ENCODE assay signal across 22 cellular contexts in the genomic region with DNA sequence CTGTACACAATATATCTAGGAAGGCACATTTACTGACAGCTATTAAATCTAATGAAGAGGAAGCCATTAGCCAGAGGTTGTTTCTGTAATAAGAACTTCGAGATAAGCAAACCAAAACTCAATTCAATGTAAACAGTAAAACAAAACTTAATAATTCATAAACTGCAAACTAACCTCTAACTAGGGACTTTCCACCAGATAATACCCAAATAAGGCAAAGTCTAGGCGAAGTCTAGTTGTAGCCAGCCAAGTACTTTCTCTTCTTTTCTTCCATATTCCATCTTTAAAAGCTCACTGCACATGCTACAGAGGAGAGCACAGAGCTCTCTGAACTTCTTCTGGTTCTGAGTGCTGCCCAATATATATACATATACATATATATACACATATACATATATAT.
"Had no signal": no experiment of that assay in that cellular context is flagged by ENCODE, and none has a peak within 500 bp of the region (broad histone marks: within the 10 kb centered on the region; RNA-seq: fewer than 3 reads in every experiment).

No MANE protein-coding gene starts in this region.

- ATAC-seq: stimulated activated effector memory CD8-positive, alpha-beta T cell treated with anti-CD3 and anti-CD28 coated beads, Interleukin-12 subunit alpha, Interleukin-12 subunit beta, amount 100 ng/mL, for 72 hours had no signal

- H3K9me3 ChIP-seq: ascending aorta, stomach, testis had no signal

- DNase-seq: activated CD4-positive, alpha-beta T cell treated with anti-CD3 and anti-CD28 coated beads, Interleukin-2, amount 50 U/mL, for 1 hour; activated CD4-positive, CD25-positive, alpha-beta regulatory T cell treated with anti-CD3 and anti-CD28 coated beads, Interleukin-2, amount 50 U/mL, for 72 hours; activated CD8-positive, alpha-beta memory T cell treated with anti-CD3 and anti-CD28 coated beads for 24 hours; activated CD8-positive, alpha-beta memory T cell treated with anti-CD3 and anti-CD28 coated beads, Interleukin-2, amount 50 U/mL, for 48 hours; activated effector memory CD4-positive, alpha-beta T cell treated with Interleukin-2 at 50 U/mL for 16 hours; activated naive CD4-positive, alpha-beta T cell treated with anti-CD3 and anti-CD28 coated beads, Interleukin-2, amount 50 U/mL, for 16 hours; activated T-cell treated with anti-CD3 and anti-CD28 coated beads, Interleukin-2, amount 50 U/mL, for 48 hours; erythroblast; foreskin melanocyte; glutamatergic neuron; hypothalamus; islet precursor cell; sigmoid colon; stimulated activated CD4-positive, alpha-beta T cell treated with anti-CD3 and anti-CD28 coated beads, Interleukin-4, amount 100 ng/mL, for 24 hours; stomach; testis had no signal

- H3K27me3 ChIP-seq: ascending aorta, sigmoid colon, stomach, testis had no signal

- H3K36me3 ChIP-seq: ascending aorta, sigmoid colon, stomach had no signal

- H3K4me3 ChIP-seq: ascending aorta, coronary artery, lung, sigmoid colon, stomach, testis had no signal

- H3K4me1 ChIP-seq: ascending aorta, parathyroid adenoma, sigmoid colon, stomach, testis had no signal

- H3K27ac ChIP-seq: ascending aorta, coronary artery, parathyroid adenoma, sigmoid colon, stomach, testis, VCaP had no signal
